ENCODE assay signal across 8 cellular contexts in genomic region chr19:12495002-12495802, GRCh38. TPM values are rescaled to one million over a fixed set of nuclear protein-coding genes. Genes with fewer than 3 reads are reported as not detected.
DNase-seq lines count a peak whose midpoint lies in the region; ATAC-seq and TF ChIP-seq lines count a peak whose summit lies in the region.

No MANE protein-coding gene starts in this region.

- peak overlapping the region; percentile 73 for H3K27ac ChIP-seq in C4-2B
- peak overlapping the region; percentile 18 for H3K27ac ChIP-seq in neural progenitor cell
- peak overlapping the region; percentile 84 to 94 (median 91) for H3K27ac ChIP-seq in stomach

- no peaks in the 10 kb centered on the region for H3K79me2 ChIP-seq in neural progenitor cell (ENCODE audit: low read depth)

- TF ChIP-seq POLR2A in Raji (IDR thresholded peaks at IDR 0.05; ENCODE audit: insufficient read depth, low read depth, low read length) (peak; percentile 56), stomach (IDR thresholded peaks at IDR 0.05) (peak in 2 of 4 donors; percentile 20 to 73)

- peaks cover 6% of the 10 kb centered on the region for H3F3A ChIP-seq in neural progenitor cell (ENCODE audit: low read depth)

- no peak overlapping the region for H3K27ac Mint-ChIP-seq in neural progenitor cell

- peaks cover 16% of the 10 kb centered on the region for H3K36me3 Mint-ChIP-seq in neural progenitor cell

- H3K4me3 ChIP-seq in neural progenitor cell = peak overlapping the region; percentile 47
- H3K4me3 ChIP-seq in stomach = peak overlapping the region; percentile 52 to 69 (median 58)

- peak overlapping the region; percentile 74 for H3K4me2 ChIP-seq in neural progenitor cell

- intact Hi-C loops in stomach (cut with DNase I; ENCODE audit: low total_unique reads) = loop anchor here (10.0 kb wide), 1 partner anchor 50 kb away; no protein-coding TSS in a partner anchor

- peak overlapping the region; percentile 82 for H3K4me3 Mint-ChIP-seq in neural progenitor cell

- H4K20me1 ChIP-seq in neural progenitor cell (ENCODE audit: low read depth) = no peaks in the 10 kb centered on the region

- H3K27me3 Mint-ChIP-seq in neural progenitor cell (ENCODE audit: insufficient read depth, low read depth) = peaks cover 10% of the 10 kb centered on the region

- peak; percentile 85 for ATAC-seq in GM19455 (IDR thresholded peaks at IDR 0.05; ENCODE audit: unreplicated experiment)

- TF ChIP-seq CTCF in C4-2B (conservative IDR thresholded peaks at IDR 0.05) (peak; percentile 69), neural progenitor cell (IDR thresholded peaks at IDR 0.05) (peak; percentile 54), stomach (IDR thresholded peaks at IDR 0.05) (peak in 2 of 7 experiments; percentile 27 to 38)

- H3K9me3 ChIP-seq in neural progenitor cell (ENCODE audit: low read depth) = no peaks in the 10 kb centered on the region
- no peaks in the 10 kb centered on the region for H3K9me3 ChIP-seq in stomach

- H2AFZ ChIP-seq in neural progenitor cell (replicated peaks) = peak overlapping the region; percentile 82

- peak overlapping the region; percentile 36 for H3K9ac ChIP-seq in neural progenitor cell

- TF ChIP-seq EP300 in Ishikawa (IDR thresholded peaks at IDR 0.05; ENCODE audit: borderline replicate concordance) (no peak), stomach (IDR thresholded peaks at IDR 0.05) (no peak)

- WGBS in stomach, 5 donors = 0 to 5% (median 1%) methylated on average over 20 to 51 of the region's 51 CpGs

- H3K27me3 ChIP-seq in neural progenitor cell (peaks cover 5% of the 10 kb centered on the region), stomach (no peaks in the 10 kb centered on the region)

- no peaks in the 10 kb centered on the region for H3K4me1 ChIP-seq in neural progenitor cell
- peaks cover 0 to 22% (median 11%) of the 10 kb centered on the region in 4 donors for H3K4me1 ChIP-seq in stomach

- peak; percentile 39; the same call in 1 of the 2 replicates for TF ChIP-seq RAD21 in Ishikawa (IDR thresholded peaks at IDR 0.05; ENCODE audit: low read depth)

- DNase-seq in activated naive CD4-positive, alpha-beta T cell treated with Interleukin-2 at 50 U/mL for 16 hours = peak; percentile 95
- DNase-seq in foreskin melanocyte (peak; percentile 53), neural progenitor cell (ENCODE audit: low spot score) (peak; percentile 95), stomach (peak; percentile 97)

- no peaks in the 10 kb centered on the region for H3K36me3 ChIP-seq in neural progenitor cell
- H3K36me3 ChIP-seq in stomach = no peaks in the 10 kb centered on the region

- peaks cover 57% of the 10 kb centered on the region for H3K9me3 Mint-ChIP-seq in neural progenitor cell

- peaks cover 2% of the 10 kb centered on the region for H3K4me1 Mint-ChIP-seq in neural progenitor cell

TF ChIP-seq in Ishikawa, 13 proteins besides CTCF, POLR2A, EP300 and RAD21:
- peak; percentile 50; the same call in 1 of the 2 replicates for TF ChIP-seq USF1 (IDR thresholded peaks at IDR 0.05)
- TF ChIP-seq, protein P1, sequence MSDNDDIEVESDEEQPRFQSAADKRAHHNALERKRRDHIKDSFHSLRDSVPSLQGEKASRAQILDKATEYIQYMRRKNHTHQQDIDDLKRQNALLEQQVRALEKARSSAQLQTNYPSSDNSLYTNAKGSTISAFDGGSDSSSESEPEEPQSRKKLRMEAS (IDR thresholded peaks at IDR 0.05) = peak; percentile 91
- TF ChIP-seq TAF1 (IDR thresholded peaks at IDR 0.05; ENCODE audit: low read depth) = peak; percentile 88
- 0 out of 2 replicates have a peak, but pooled peaks have one; percentile 30 for TF ChIP-seq CREB1 (IDR thresholded peaks at IDR 0.05; ENCODE audit: low read depth)
- no peak for TF ChIP-seq REST (IDR thresholded peaks at IDR 0.05; ENCODE audit: low read depth)

RNA-seq across cellular contexts. Expression of gene ZNF709, which starts 10.6 kb away (rescaled TPM):
- 10.9 and 14.6 TPM in 2 replicates for total RNA-seq in neural progenitor cell (ENCODE audit: low replicate concordance)
- 1 to 10 TPM in 2 of 5 donors, under 1 TPM in 1, not detected in 2; 0.58 to 8.3 (median 4.9) TPM for total RNA-seq in stomach
- under 1 TPM in 2 of 3 donors, not detected in 1; 0.44 to 0.63 TPM for polyA plus RNA-seq in stomach

RNA-seq across cellular contexts. Expression of gene ZNF443, which starts 54.4 kb away (rescaled TPM):
- 15.8 and 18.9 TPM in 2 replicates for total RNA-seq in neural progenitor cell (ENCODE audit: low replicate concordance)
- total RNA-seq in stomach = 1 to 10 TPM in 3 of 5 donors, under 1 TPM in 1, not detected in 1; 0.58 to 8.6 (median 3.1) TPM
- polyA plus RNA-seq in stomach = 1 to 10 TPM in 2 of 3 donors, under 1 TPM in 1; 0.31 to 3.7 (median 1.5) TPM

RNA-seq across cellular contexts. Expression of gene ZNF564, which starts 56.1 kb away (rescaled TPM):
- total RNA-seq in neural progenitor cell (ENCODE audit: low replicate concordance) (13.9 and 15.0 TPM in 2 replicates), stomach (10 to 100 TPM in 2 of 5 donors, 1 to 10 TPM in 3; 4.9 to 74.1 (median 9.4) TPM)
- 1 to 10 TPM; 4.7 to 6.4 (median 5.0) TPM for polyA plus RNA-seq in stomach

Comparison
In these comparisons a context has a peak if more than half of its experiments do, and no peak if none do; other contexts are left out.
1. Peak in every context shown above with its lines: DNase-seq, ATAC-seq, H3K4me3 ChIP-seq and H3K27ac ChIP-seq.
2. H3K27ac ChIP-seq: peak in every context shown above with its lines; median percentile 91 in stomach; 73 in C4-2B; 18 in neural progenitor cell.